In the genomic region with DNA sequence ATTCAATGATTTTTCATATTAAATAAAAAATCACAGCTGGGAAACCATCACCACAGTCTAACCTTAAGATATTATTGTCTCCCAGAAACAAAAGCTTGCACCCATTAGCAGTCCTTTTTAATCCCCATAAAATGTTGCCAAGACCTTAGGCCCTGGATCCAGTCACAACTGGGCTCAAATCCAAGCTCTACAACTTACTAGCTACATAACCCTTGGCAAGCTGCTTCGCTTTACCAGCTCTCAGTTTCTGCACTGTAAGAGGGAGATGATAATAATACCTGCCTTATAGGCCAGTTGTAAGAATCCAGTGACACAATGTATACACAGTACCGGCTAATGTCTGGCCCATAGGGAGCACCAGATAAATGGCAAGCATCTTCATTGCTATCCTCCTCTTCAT, we compare ENCODE assay signal across 22 cellular contexts.
DNase-seq lines count a peak whose midpoint lies in the region; ATAC-seq and TF ChIP-seq lines count a peak whose summit lies in the region.
"Had no signal": no experiment of that assay in that cellular context is flagged by ENCODE, and none has a peak within 500 bp of the region (broad histone marks: within the 10 kb centered on the region; RNA-seq: fewer than 3 reads in every experiment).

No MANE protein-coding gene starts in this region.

- no peaks in the 10 kb centered on the region for H3K36me3 ChIP-seq in heart left ventricle
- H3K36me3 ChIP-seq in left ventricle myocardium inferior, result no peaks in the 10 kb centered on the region
- no peaks in the 10 kb centered on the region for H3K36me3 ChIP-seq in hepatocyte (replicated peaks; ENCODE audit: insufficient read depth, low read depth)
- H3K36me3 ChIP-seq: spleen, thoracic aorta had no signal

- no peaks in the 10 kb centered on the region for H4K20me1 ChIP-seq in hepatocyte (ENCODE audit: insufficient read depth, poor library complexity, severe bottlenecking)

- H3K4me3 ChIP-seq in heart left ventricle, result no peak overlapping the region
- no peak overlapping the region for H3K4me3 ChIP-seq in left ventricle myocardium inferior
- H3K4me3 ChIP-seq in hepatocyte, result no peak overlapping the region
- H3K4me3 ChIP-seq: A549, spleen, thoracic aorta had no signal

- DNase-seq in heart left ventricle (peak in 3 of 5 donors; percentile 8 to 23 (median 16)), left ventricle myocardium inferior (no peak), RPMI7951 (ENCODE audit: low read depth) (peak; percentile 22), hepatocyte (ENCODE audit: low spot score) (peak; percentile 4), hepatic stellate cell (ENCODE audit: low spot score) (no peak), GM10248 (ENCODE audit: extremely low spot score) (no peak)
- DNase-seq: activated CD8-positive, alpha-beta T cell treated with anti-CD3 and anti-CD28 coated beads for 36 hours; activated naive CD8-positive, alpha-beta T cell treated with anti-CD3 and anti-CD28 coated beads for 36 hours; activated T-cell treated with anti-CD3 and anti-CD28 coated beads, Interleukin-2, amount 50 U/mL, for 48 hours; DMS53; glutamatergic neuron; MV-4-11; natural killer cell; NCI-H2081 treated with DMSO at 0.1 percent for 48 hours; NCI-H526; spleen; T-helper 17 cell had no signal

- no peak overlapping the region for H3K4me2 ChIP-seq in hepatocyte
- H3K4me2 ChIP-seq: A549 had no signal

- H2AFZ ChIP-seq in hepatocyte, result no peak overlapping the region

- POLR2A ChIA-PET in GM10248 (lab: Yijun Ruan, JAX), result no interaction called here

- 49 to 66% (median 57%) methylated on average over 2 of the region's 2 CpGs for WGBS in heart left ventricle, 4 donors
- 62% methylated on average over 2 of the region's 2 CpGs for WGBS in hepatocyte (ENCODE audit: low lambda C conversion rate, missing lambda C conversion rate)

- no peaks in the 10 kb centered on the region for H3K79me2 ChIP-seq in hepatocyte

- CTCF ChIA-PET in GM10248 (lab: Yijun Ruan, JAX), result no interaction called here

- TF ChIP-seq CTCF in heart left ventricle (IDR thresholded peaks at IDR 0.05) (no peak), left ventricle myocardium inferior (IDR thresholded peaks at IDR 0.05; ENCODE audit: borderline replicate concordance) (no peak), hepatocyte (IDR thresholded peaks at IDR 0.05; ENCODE audit: poor library complexity) (no peak), GM10248 (IDR thresholded peaks at IDR 0.05; ENCODE audit: control extremely low read depth, extremely low read depth, low read depth, missing control alignments) (no peak)

- TF ChIP-seq POLR2A in heart left ventricle (IDR thresholded peaks at IDR 0.05) (no peak), GM18505 (IDR thresholded peaks at IDR 0.05; ENCODE audit: borderline replicate concordance, extremely low read depth, insufficient read depth, insufficient read length) (no peak)

- ATAC-seq in heart left ventricle, result peak in 3 of 4 donors; percentile 48 to 74 (median 58)
- no peak for ATAC-seq in GM18505 (IDR thresholded peaks at IDR 0.05; ENCODE audit: unreplicated experiment)
- no peak for ATAC-seq in HG02938 (IDR thresholded peaks at IDR 0.05; ENCODE audit: unreplicated experiment)
- ATAC-seq: A549; activated CD8-positive, alpha-beta T cell treated with anti-CD3 and anti-CD28 coated beads for 36 hours; natural killer cell; T-helper 17 cell had no signal

- H3K27me3 ChIP-seq in heart left ventricle (no peaks in the 10 kb centered on the region), left ventricle myocardium inferior (ENCODE audit: low read depth) (no peaks in the 10 kb centered on the region), hepatocyte (no peaks in the 10 kb centered on the region)
- H3K27me3 ChIP-seq: spleen had no signal

- intact Hi-C loops in heart left ventricle (cut with DNase I), result no loop called here
- intact Hi-C loops in left ventricle myocardium inferior (cut with micrococcal nuclease), result no loop called here

- no peaks in the 10 kb centered on the region for H3K9me2 ChIP-seq in hepatocyte (replicated peaks; ENCODE audit: insufficient read depth)

- H3K4me1 ChIP-seq in heart left ventricle (no peaks in the 10 kb centered on the region), left ventricle myocardium inferior (no peaks in the 10 kb centered on the region), hepatocyte (ENCODE audit: insufficient read depth) (no peaks in the 10 kb centered on the region)
- H3K4me1 ChIP-seq: A549, spleen had no signal

- no peaks in the 10 kb centered on the region for H3K9me3 ChIP-seq in heart left ventricle
- H3K9me3 ChIP-seq in left ventricle myocardium inferior (replicated peaks), result no peaks in the 10 kb centered on the region
- no peaks in the 10 kb centered on the region for H3K9me3 ChIP-seq in hepatocyte (ENCODE audit: low read depth)
- H3K9me3 ChIP-seq: A549, spleen, thoracic aorta had no signal

- H3K27ac ChIP-seq in heart left ventricle (no peak overlapping the region), left ventricle myocardium inferior (replicated peaks) (no peak overlapping the region), hepatocyte (no peak overlapping the region)
- H3K27ac ChIP-seq: A549, epithelial cell of prostate, spleen, thoracic aorta had no signal

Comparison
In these comparisons a context has a peak if more than half of its experiments do, and no peak if none do; other contexts are left out.
1. DNase-seq: peak in heart left ventricle (3 of 5), RPMI7951 (single experiment) and hepatocyte (single experiment); none in left ventricle myocardium inferior (single experiment), hepatic stellate cell (single experiment) and GM10248 (single experiment).
2. ATAC-seq: peak in heart left ventricle (3 of 4); none in GM18505 (single experiment) and HG02938 (single experiment).